Comparison of ENCODE assay signal across 17 cellular contexts in the genomic region with DNA sequence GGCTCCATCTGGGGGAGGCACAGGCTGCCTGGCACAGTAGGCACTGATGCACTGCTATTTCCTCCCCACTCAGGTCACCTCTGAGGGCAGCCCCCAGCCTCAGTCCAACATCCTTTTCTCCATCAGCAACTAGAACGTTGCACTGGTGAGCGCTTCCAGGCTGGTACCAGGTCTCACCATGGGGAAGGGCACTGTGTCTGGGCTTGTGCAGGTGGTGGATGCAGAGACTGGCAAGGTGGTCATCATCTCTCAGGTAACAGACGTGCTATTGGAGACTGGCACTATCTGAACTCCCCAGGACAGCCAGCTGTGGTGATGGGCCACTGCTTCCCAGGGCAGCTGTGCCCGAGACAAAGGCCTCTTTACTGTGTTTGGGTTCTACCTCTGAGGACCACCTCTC. TPM values are rescaled to one million over a fixed set of nuclear protein-coding genes. Genes with fewer than 3 reads are reported as not detected.
A peak's percentile ranks its signal among the peaks of the same experiment; 100 is the strongest.
DNase-seq lines count a peak whose midpoint lies in the region; ATAC-seq and TF ChIP-seq lines count a peak whose summit lies in the region.
"Had no signal": no experiment of that assay in that cellular context is flagged by ENCODE, and none has a peak within 500 bp of the region (broad histone marks: within the 10 kb centered on the region; RNA-seq: fewer than 3 reads in every experiment).

No MANE protein-coding gene starts in this region.

- H3K27me3 ChIP-seq in mesenchymal stem cell (ENCODE audit: control insufficient read depth in 1 of 2, insufficient read depth in 1 of 2, low read length in 2 of 2) (peaks cover 52 to 78% of the 10 kb centered on the region in 2 experiments), vagina (no peaks in the 10 kb centered on the region)
- H3K27me3 ChIP-seq: BLaER1 treated with 17β-estradiol and CSF1 and Interleukin-3, amounts not matched to agents 10 nM and 100 nM had no signal

- no peak overlapping the region for H3K23ac ChIP-seq in mesenchymal stem cell (ENCODE audit: low read length in 2 of 2)

- no peak overlapping the region for H3K27ac Mint-ChIP-seq in activated CD8-positive, alpha-beta memory T cell treated with anti-CD3 and anti-CD28 coated beads, Interleukin-2, amount 10 ng/mL, durations not matched to agents 7 days and 5 days
- H3K27ac Mint-ChIP-seq: B cell; CD4-positive, alpha-beta T cell; CD8-positive, alpha-beta T cell had no signal

- no peak overlapping the region for H2BK12ac ChIP-seq in mesenchymal stem cell (ENCODE audit: low read length in 2 of 2)

- H4K91ac ChIP-seq in mesenchymal stem cell (ENCODE audit: low read length), result peak overlapping the region; percentile 71

- H3K4me2 ChIP-seq in mesenchymal stem cell (ENCODE audit: low read length, poor library complexity, severe bottlenecking), result no peak overlapping the region
- H3K4me2 ChIP-seq: A549; BLaER1 treated with 17β-estradiol and CSF1 and Interleukin-3, amounts not matched to agents 10 nM and 100 nM had no signal

- no peak overlapping the region for H2BK15ac ChIP-seq in mesenchymal stem cell (ENCODE audit: low read depth, poor library complexity, severe bottlenecking)

- H3K36me3 ChIP-seq in mesenchymal stem cell (ENCODE audit: control insufficient read depth in 1 of 2, insufficient read depth in 2 of 2, low read depth in 1 of 2, low read length in 2 of 2) (no peaks in the 10 kb centered on the region), vagina (no peaks in the 10 kb centered on the region)
- H3K36me3 ChIP-seq: BLaER1 treated with 17β-estradiol and CSF1 and Interleukin-3, amounts not matched to agents 10 nM and 100 nM had no signal

- no peak overlapping the region for H3K4me3 Mint-ChIP-seq in activated CD8-positive, alpha-beta memory T cell treated with anti-CD3 and anti-CD28 coated beads, Interleukin-2, amount 10 ng/mL, durations not matched to agents 7 days and 5 days
- H3K4me3 Mint-ChIP-seq: B cell; CD4-positive, alpha-beta T cell; CD8-positive, alpha-beta T cell had no signal

- H3K4me1 ChIP-seq in mesenchymal stem cell (ENCODE audit: control insufficient read depth, insufficient read depth, low read depth, low read length) (no peaks in the 10 kb centered on the region), vagina (no peaks in the 10 kb centered on the region)
- H3K4me1 ChIP-seq: A549, Caco-2 had no signal

- H3K27ac ChIP-seq in mesenchymal stem cell (ENCODE audit: low read length, poor library complexity, severe bottlenecking) (no peak overlapping the region), vagina (no peak overlapping the region)
- H3K27ac ChIP-seq: 22Rv1; A549; BLaER1 treated with 17β-estradiol and CSF1 and Interleukin-3, amounts not matched to agents 10 nM and 100 nM; C4-2B had no signal

- no peak overlapping the region for H3K14ac ChIP-seq in mesenchymal stem cell (ENCODE audit: low read length in 2 of 2)

- no peak for ATAC-seq in activated CD8-positive, alpha-beta memory T cell treated with anti-CD3 and anti-CD28 coated beads, Interleukin-2, amount 10 ng/mL, durations not matched to agents 7 days and 5 days
- ATAC-seq: A549; CD8-positive, alpha-beta T cell; GM12878 had no signal

- DNase-seq in activated CD8-positive, alpha-beta memory T cell treated with anti-CD3 and anti-CD28 coated beads, Interleukin-2, amount 10 ng/mL, durations not matched to agents 7 days and 5 days, result peak; percentile 11
- DNase-seq in activated CD8-positive, alpha-beta memory T cell treated with anti-CD3 and anti-CD28 coated beads, Interleukin-2, amount 50 U/mL, for 48 hours, result no peak
- DNase-seq in mesenchymal stem cell, result no peak
- peak; percentile 72 for DNase-seq in vagina (ENCODE audit: extremely low spot score in 2 of 2)
- DNase-seq in retina, result no peak
- no peak for DNase-seq in SK-N-DZ (ENCODE audit: low spot score)
- DNase-seq: AML-193; Caco-2; CD4-positive, alpha-beta T cell; CD8-positive, alpha-beta T cell; DMS79 treated with DMSO at 0.1 percent for 48 hours had no signal

- H2BK5ac ChIP-seq in mesenchymal stem cell (ENCODE audit: low read depth, low read length, poor library complexity, severe bottlenecking), result no peak overlapping the region

- CTCF ChIA-PET in activated CD8-positive, alpha-beta memory T cell treated with anti-CD3 and anti-CD28 coated beads, Interleukin-2, amount 10 ng/mL, durations not matched to agents 7 days and 5 days (lab: Charles Lee), result no interaction called here

- no peak overlapping the region for H3K9ac ChIP-seq in mesenchymal stem cell (ENCODE audit: low read length)
- H3K9ac ChIP-seq: BLaER1 treated with 17β-estradiol and CSF1 and Interleukin-3, amounts not matched to agents 10 nM and 100 nM had no signal

- H3K4me1 Mint-ChIP-seq in activated CD8-positive, alpha-beta memory T cell treated with anti-CD3 and anti-CD28 coated beads, Interleukin-2, amount 10 ng/mL, durations not matched to agents 7 days and 5 days, result peaks cover 9% of the 10 kb centered on the region
- H3K4me1 Mint-ChIP-seq: B cell had no signal

- TF ChIP-seq POLR2A in vagina (IDR thresholded peaks at IDR 0.05), result no peak

- no peak overlapping the region for H2AK5ac ChIP-seq in mesenchymal stem cell (ENCODE audit: low read length, severe bottlenecking)

- no peak overlapping the region for H2AFZ ChIP-seq in mesenchymal stem cell (ENCODE audit: low read depth, low read length)

- TF ChIP-seq CTCF in vagina (IDR thresholded peaks at IDR 0.05), result no peak

- WGBS in mesenchymal stem cell, result 80% methylated on average over 4 of the region's 4 CpGs

- no peak overlapping the region for H2BK120ac ChIP-seq in mesenchymal stem cell (ENCODE audit: low read depth, low read length)

- H3K79me1 ChIP-seq in mesenchymal stem cell (replicated peaks; ENCODE audit: low read length, poor library complexity, severe bottlenecking), result no peaks in the 10 kb centered on the region

- no peaks in the 10 kb centered on the region for H3K9me3 Mint-ChIP-seq in activated CD8-positive, alpha-beta memory T cell treated with anti-CD3 and anti-CD28 coated beads, Interleukin-2, amount 10 ng/mL, durations not matched to agents 7 days and 5 days (ENCODE audit: low read depth)
- H3K9me3 Mint-ChIP-seq: CD4-positive, alpha-beta T cell; CD8-positive, alpha-beta T cell had no signal

- no peaks in the 10 kb centered on the region for H3K36me3 Mint-ChIP-seq in activated CD8-positive, alpha-beta memory T cell treated with anti-CD3 and anti-CD28 coated beads, Interleukin-2, amount 10 ng/mL, durations not matched to agents 7 days and 5 days
- H3K36me3 Mint-ChIP-seq: CD8-positive, alpha-beta T cell had no signal

- H3K4me3 ChIP-seq in mesenchymal stem cell (ENCODE audit: insufficient read depth in 1 of 2, low read depth in 1 of 2, low read length in 2 of 2) (no peak overlapping the region), vagina (no peak overlapping the region)
- H3K4me3 ChIP-seq: A549; BLaER1 treated with 17β-estradiol and CSF1 and Interleukin-3, amounts not matched to agents 10 nM and 100 nM; GM12878 had no signal

- peaks cover 10% of the 10 kb centered on the region for H3K9me3 ChIP-seq in mesenchymal stem cell (ENCODE audit: control insufficient read depth, low read length)
- H3K9me3 ChIP-seq in vagina, result no peaks in the 10 kb centered on the region

- intact Hi-C loops in vagina (cut with DNase I), result no loop called here

- H4K8ac ChIP-seq in mesenchymal stem cell (ENCODE audit: low read length), result no peak overlapping the region

- no peak overlapping the region for H3K18ac ChIP-seq in mesenchymal stem cell (ENCODE audit: low read depth in 1 of 2, low read length in 2 of 2)

- H3K4ac ChIP-seq in mesenchymal stem cell (ENCODE audit: low read depth in 1 of 2, low read length in 2 of 2), result no peak overlapping the region

- H3K27me3 Mint-ChIP-seq in activated CD8-positive, alpha-beta memory T cell treated with anti-CD3 and anti-CD28 coated beads, Interleukin-2, amount 10 ng/mL, durations not matched to agents 7 days and 5 days, result peaks cover 12% of the 10 kb centered on the region

RNA-seq across cellular contexts. Expression of gene TXNRD3, which starts 8.3 kb away (rescaled TPM):
- total RNA-seq in activated CD8-positive, alpha-beta memory T cell treated with anti-CD3 and anti-CD28 coated beads, Interleukin-2, amount 10 ng/mL, durations not matched to agents 7 days and 5 days, result 1 to 10 TPM in 1 of 2 experiments, under 1 TPM in 1; 0.50 to 1.6 TPM
- polyA plus RNA-seq in mesenchymal stem cell (2013, experiment 1 of 2), result 8.9 TPM
- 7.7 TPM for polyA plus RNA-seq in mesenchymal stem cell (2013, experiment 2 of 2)
- total RNA-seq in vagina, result 7.1 TPM
- polyA plus RNA-seq in SK-N-DZ (2014; cell fraction: cytosol; rRNA removed), result 4.2 and 4.6 TPM in 2 replicates
- 4.3 and 5.7 TPM in 2 replicates for polyA plus RNA-seq in SK-N-DZ (2014; cell fraction: nucleus; rRNA removed)
- total RNA-seq: GM12878 had no signal
- polyA plus RNA-seq: GM12878 had no signal

RNA-seq across cellular contexts. Expression of gene CHCHD6, which starts 40.8 kb away (rescaled TPM):
- 1 to 10 TPM; 7.7 to 9.0 TPM for total RNA-seq in activated CD8-positive, alpha-beta memory T cell treated with anti-CD3 and anti-CD28 coated beads, Interleukin-2, amount 10 ng/mL, durations not matched to agents 7 days and 5 days
- polyA plus RNA-seq in mesenchymal stem cell (2013, experiment 1 of 2), result 11.8 TPM
- polyA plus RNA-seq in mesenchymal stem cell (2013, experiment 2 of 2), result 11.2 TPM
- total RNA-seq in vagina, result 12.8 TPM
- 74.0 and 83.9 TPM in 2 replicates for polyA plus RNA-seq in SK-N-DZ (2014; cell fraction: cytosol; rRNA removed)
- polyA plus RNA-seq in SK-N-DZ (2014; cell fraction: nucleus; rRNA removed), result 44.6 and 58.6 TPM in 2 replicates

Comparison
In these comparisons a context has a peak if more than half of its experiments do, and no peak if none do; other contexts are left out.
1. DNase-seq: peak in activated CD8-positive, alpha-beta memory T cell treated with anti-CD3 and anti-CD28 coated beads, Interleukin-2, amount 10 ng/mL, durations not matched to agents 7 days and 5 days (single experiment) and vagina (2 of 2); none in activated CD8-positive, alpha-beta memory T cell treated with anti-CD3 and anti-CD28 coated beads, Interleukin-2, amount 50 U/mL, for 48 hours (single experiment), mesenchymal stem cell (single experiment), retina (single experiment) and SK-N-DZ (single experiment).